ENCODE assay signal across 1 cellular context in genomic region chr5:150138551-150139265, GRCh38.
A peak's percentile ranks its signal among the peaks of the same experiment; 100 is the strongest.
TF ChIP-seq lines count a peak whose summit lies in the region.

No MANE protein-coding gene starts in this region.

TF ChIP-seq in H1, 55 proteins besides CTCF, POLR2A, EP300 and RAD21:
- TF ChIP-seq ZNF274 (IDR thresholded peaks at IDR 0.05; ENCODE audit: borderline replicate concordance, extremely low read depth, low read length) (no peak), SP2 (IDR thresholded peaks at IDR 0.05; ENCODE audit: low read length) (no peak), POLR2AphosphoS5 (IDR thresholded peaks at IDR 0.05; ENCODE audit: low read depth, low read length) (no peak), CHD7 (IDR thresholded peaks at IDR 0.05; ENCODE audit: insufficient replicate concordance, low read length) (no peak), KDM4A (IDR thresholded peaks at IDR 0.05; ENCODE audit: low read depth, low read length, severe bottlenecking) (no peak), TEAD4 (IDR thresholded peaks at IDR 0.05; ENCODE audit: low read depth, low read length) (no peak), CEBPB (IDR thresholded peaks at IDR 0.05; ENCODE audit: low read depth, low read length) (no peak), MAX (IDR thresholded peaks at IDR 0.05) (peak; percentile 46; the same call in 1 of the 2 replicates), ATF2 (IDR thresholded peaks at IDR 0.05; ENCODE audit: low read length) (no peak), GABPA (IDR thresholded peaks at IDR 0.05; ENCODE audit: borderline replicate concordance, insufficient read depth, low read length) (no peak), SAP30 (IDR thresholded peaks at IDR 0.05; ENCODE audit: insufficient read depth, insufficient replicate concordance, low read length) (no peak), TBP (IDR thresholded peaks at IDR 0.05; ENCODE audit: low read depth, low read length) (no peak), NANOG (IDR thresholded peaks at IDR 0.05; ENCODE audit: insufficient read depth, low read depth, low read length, poor library complexity, severe bottlenecking) (no peak), HDAC6 (IDR thresholded peaks at IDR 0.05; ENCODE audit: low read depth, low read length) (no peak), E2F6 (IDR thresholded peaks at IDR 0.05) (no peak), RBBP5 (IDR thresholded peaks at IDR 0.05; ENCODE audit: borderline replicate concordance, low read depth, low read length) (peak; percentile 32; the same call in 1 of the 2 replicates), KDM1A (IDR thresholded peaks at IDR 0.05; ENCODE audit: borderline replicate concordance, low read length) (peak; percentile 17; the same call in 1 of the 2 replicates), SUZ12 (IDR thresholded peaks at IDR 0.05; ENCODE audit: low read length) (no peak), JUND (IDR thresholded peaks at IDR 0.05; ENCODE audit: low read length) (no peak), SP1 (IDR thresholded peaks at IDR 0.05; ENCODE audit: low read depth, low read length) (no peak), FOSL1 (IDR thresholded peaks at IDR 0.05; ENCODE audit: insufficient read depth, low read depth, low read length) (no peak), RNF2 (IDR thresholded peaks at IDR 0.05; ENCODE audit: borderline replicate concordance, low read depth, low read length, missing control alignments, poor library complexity, severe bottlenecking) (no peak)
TF ChIP-seq in H1: peak in this region for 3.
